17 cellular contexts compared by ENCODE assay signal in genomic region chr12:131918311-131919050, GRCh38. TPM values are rescaled to one million over a fixed set of nuclear protein-coding genes. Genes with fewer than 3 reads are reported as not detected.
DNase-seq lines count a peak whose midpoint lies in the region; ATAC-seq, FAIRE-seq and TF ChIP-seq lines count a peak whose summit lies in the region.
"Had no signal": no experiment of that assay in that cellular context is flagged by ENCODE, and none has a peak within 500 bp of the region (broad histone marks: within the 10 kb centered on the region; RNA-seq: fewer than 3 reads in every experiment).

No MANE protein-coding gene starts in this region.

- H3K27me3 Mint-ChIP-seq in activated T-helper 2 cell treated with anti-CD3 and anti-CD28 coated beads, Interferon-gamma antibody, Interleukin-2, Interleukin-4, amounts not matched to agents 10 μg/mL and 5 μg/mL and 100 μg/mL, durations not matched to agents 14 hours and 24 hours and 36 hours (ENCODE audit: low read depth) = no peaks in the 10 kb centered on the region

- no peak for TF ChIP-seq CTCF in DND-41 (IDR thresholded peaks at IDR 0.05; ENCODE audit: borderline replicate concordance, extremely low read depth, low read length, poor library complexity, severe bottlenecking)
- no peak for TF ChIP-seq CTCF in GM13977 (IDR thresholded peaks at IDR 0.05; ENCODE audit: extremely low read depth, insufficient read depth, missing control alignments)

- peak; percentile 91 for FAIRE-seq in HTR-8/SVneo (lab: Jason Lieb, UNC)
- FAIRE-seq: D721Med had no signal

- 0 out of 3 replicates have a peak, but pooled peaks have one; percentile 6 for ATAC-seq in DND-41 (ENCODE audit: insufficient read depth, low read depth)
- ATAC-seq in esophagus mucosa = peak; percentile 19
- peak; percentile 33 for ATAC-seq in sciatic nerve
- ATAC-seq: HCT116 had no signal

- H3K4me1 Mint-ChIP-seq in activated T-helper 2 cell treated with anti-CD3 and anti-CD28 coated beads, Interferon-gamma antibody, Interleukin-2, Interleukin-4, amounts not matched to agents 10 μg/mL and 5 μg/mL and 100 μg/mL, durations not matched to agents 14 hours and 24 hours and 36 hours (ENCODE audit: low read depth) = no peaks in the 10 kb centered on the region

- H3K9me3 Mint-ChIP-seq in activated T-helper 2 cell treated with anti-CD3 and anti-CD28 coated beads, Interferon-gamma antibody, Interleukin-2, Interleukin-4, amounts not matched to agents 10 μg/mL and 5 μg/mL and 100 μg/mL, durations not matched to agents 14 hours and 24 hours and 36 hours = no peaks in the 10 kb centered on the region

- H3K36me3 ChIP-seq in DND-41 (ENCODE audit: insufficient read depth, low read length) = peaks cover 80% of the 10 kb centered on the region

- no peaks in the 10 kb centered on the region for H3K27me3 ChIP-seq in DND-41 (ENCODE audit: insufficient read depth, low read length, poor library complexity)

- peaks cover 23% of the 10 kb centered on the region for H4K20me1 ChIP-seq in DND-41 (ENCODE audit: insufficient read depth, low read length)

- H2AFZ ChIP-seq in DND-41 (ENCODE audit: low read depth, low read length) = no peak overlapping the region

- no peaks in the 10 kb centered on the region for H3K36me3 Mint-ChIP-seq in activated T-helper 2 cell treated with anti-CD3 and anti-CD28 coated beads, Interferon-gamma antibody, Interleukin-2, Interleukin-4, amounts not matched to agents 10 μg/mL and 5 μg/mL and 100 μg/mL, durations not matched to agents 14 hours and 24 hours and 36 hours (ENCODE audit: low read depth)

- no peak overlapping the region for H3K27ac Mint-ChIP-seq in activated T-helper 2 cell treated with anti-CD3 and anti-CD28 coated beads, Interferon-gamma antibody, Interleukin-2, Interleukin-4, amounts not matched to agents 10 μg/mL and 5 μg/mL and 100 μg/mL, durations not matched to agents 14 hours and 24 hours and 36 hours

- no peak overlapping the region for H3K9ac ChIP-seq in DND-41 (ENCODE audit: low read depth, low read length)

- no peak overlapping the region for H3K4me3 ChIP-seq in DND-41 (ENCODE audit: low read depth in 1 of 2, low read length in 2 of 2)

- H3K79me2 ChIP-seq in DND-41 (ENCODE audit: insufficient read depth, low read length) = no peaks in the 10 kb centered on the region

- no peak for DNase-seq in DND-41
- DNase-seq in HTR-8/SVneo (ENCODE audit: insufficient read length, low spot score) = no peak
- DNase-seq in sciatic nerve (ENCODE audit: low spot score) = no peak
- DNase-seq in activated T-helper 2 cell treated with anti-CD3 and anti-CD28 coated beads, Interferon-gamma antibody, Interleukin-2, Interleukin-4, amounts not matched to agents 10 μg/mL and 5 μg/mL and 100 μg/mL, durations not matched to agents 14 hours and 24 hours and 36 hours (ENCODE audit: low spot score) = no peak
- DNase-seq in GM13977 (ENCODE audit: low spot score) = no peak
- DNase-seq in AG20443 (ENCODE audit: low spot score) = no peak
- DNase-seq: C1 segment of cervical spinal cord, NCI-H1417 treated with DMSO at 0.1 percent for 48 hours, NCI-H1930, NCI-H226, NCI-H524, NCI-H82, OCI-M1, Right ventricle myocardium superior had no signal

- in situ Hi-C loops in GM13977 (cut with MboI; ENCODE audit: low pct_unique_long_range_greater_than_20kb, low sequenced_read_pairs, unreplicated experiment) = no loop called here

- no peak overlapping the region for H3K27ac ChIP-seq in DND-41 (ENCODE audit: low read length)

- no peak overlapping the region for H3K4me3 Mint-ChIP-seq in activated T-helper 2 cell treated with anti-CD3 and anti-CD28 coated beads, Interferon-gamma antibody, Interleukin-2, Interleukin-4, amounts not matched to agents 10 μg/mL and 5 μg/mL and 100 μg/mL, durations not matched to agents 14 hours and 24 hours and 36 hours (ENCODE audit: low read depth)

- no peak overlapping the region for H3K4me2 ChIP-seq in DND-41 (ENCODE audit: insufficient read depth, low read length)

- intact Hi-C loops in sciatic nerve (cut with DNase I) = no loop called here
- intact Hi-C loops in activated T-helper 2 cell treated with anti-CD3 and anti-CD28 coated beads, Interferon-gamma antibody, Interleukin-2, Interleukin-4, amounts not matched to agents 10 μg/mL and 5 μg/mL and 100 μg/mL, durations not matched to agents 14 hours and 24 hours and 36 hours (cut with micrococcal nuclease) = no loop called here

- no peaks in the 10 kb centered on the region for H3K9me3 ChIP-seq in DND-41 (ENCODE audit: insufficient read depth, low read length, severe bottlenecking)

- H3K4me1 ChIP-seq in DND-41 (ENCODE audit: insufficient read depth, low read length) = no peaks in the 10 kb centered on the region

RNA-seq across cellular contexts. Expression of gene PUS1, which starts 10.6 kb away (rescaled TPM):
- total RNA-seq in esophagus mucosa (20.5 TPM), sciatic nerve (16.3 TPM)
- 71.2 and 79.2 TPM in 2 replicates for total RNA-seq in activated T-helper 2 cell treated with anti-CD3 and anti-CD28 coated beads, Interferon-gamma antibody, Interleukin-2, Interleukin-4, amounts not matched to agents 10 μg/mL and 5 μg/mL and 100 μg/mL, durations not matched to agents 14 hours and 24 hours and 36 hours

RNA-seq across cellular contexts. Expression of gene ULK1, which starts 24.1 kb away (rescaled TPM):
- total RNA-seq in esophagus mucosa (12.8 TPM), sciatic nerve (40.6 TPM)
- total RNA-seq in activated T-helper 2 cell treated with anti-CD3 and anti-CD28 coated beads, Interferon-gamma antibody, Interleukin-2, Interleukin-4, amounts not matched to agents 10 μg/mL and 5 μg/mL and 100 μg/mL, durations not matched to agents 14 hours and 24 hours and 36 hours = 28.0 and 30.2 TPM in 2 replicates

RNA-seq across cellular contexts. Expression of gene EP400, which starts 31.3 kb away (rescaled TPM):
- 26.1 TPM for total RNA-seq in esophagus mucosa
- 56.9 TPM for total RNA-seq in sciatic nerve
- total RNA-seq in activated T-helper 2 cell treated with anti-CD3 and anti-CD28 coated beads, Interferon-gamma antibody, Interleukin-2, Interleukin-4, amounts not matched to agents 10 μg/mL and 5 μg/mL and 100 μg/mL, durations not matched to agents 14 hours and 24 hours and 36 hours = 57.7 and 58.0 TPM in 2 replicates
